Comparison of ENCODE assay signal across 1 cellular context in the genomic region with DNA sequence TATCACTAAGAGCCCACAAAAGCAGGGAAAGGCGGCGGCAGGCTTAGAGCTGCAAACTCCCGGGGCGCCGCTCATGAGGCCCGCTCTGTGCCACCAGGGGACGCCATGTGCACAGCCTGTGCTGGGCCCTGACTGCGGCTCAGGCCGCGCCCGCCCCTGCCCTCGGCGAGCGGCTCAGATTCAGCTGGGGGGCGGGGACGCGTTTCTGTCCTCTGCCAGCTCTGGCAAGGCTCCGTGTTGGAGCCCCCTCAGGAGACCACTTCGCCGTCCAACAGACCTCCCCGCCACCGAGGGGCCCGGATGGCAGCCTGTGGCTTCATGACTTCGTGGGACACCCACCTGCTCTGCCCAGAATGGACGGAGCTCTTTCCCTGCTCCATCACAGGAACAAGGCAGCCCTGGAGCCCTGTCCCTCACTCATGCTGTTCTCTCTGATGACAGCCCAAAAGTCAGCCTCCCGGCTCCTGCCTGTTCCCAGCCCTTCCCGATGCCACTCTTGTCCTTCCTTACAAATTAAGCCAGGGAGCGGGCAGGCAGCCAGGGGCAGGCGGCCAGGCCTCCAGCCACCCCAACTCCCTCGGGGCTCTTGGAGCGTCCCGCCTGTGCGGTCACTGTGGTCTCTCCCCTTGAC.
TF ChIP-seq lines count a peak whose summit lies in the region.

No MANE protein-coding gene starts in this region.

TF ChIP-seq in K562, 482 proteins besides CTCF, POLR2A, EP300 and RAD21 (continued from another document):
- TF ChIP-seq, protein P1, sequence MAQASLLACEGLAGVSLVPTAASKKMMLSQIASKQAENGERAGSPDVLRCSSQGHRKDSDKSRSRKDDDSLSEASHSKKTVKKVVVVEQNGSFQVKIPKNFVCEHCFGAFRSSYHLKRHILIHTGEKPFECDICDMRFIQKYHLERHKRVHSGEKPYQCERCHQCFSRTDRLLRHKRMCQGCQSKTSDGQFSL (CRISPR knock-in tag; IDR thresholded peaks at IDR 0.05): 0 out of 2 replicates have a peak, but pooled peaks have one; percentile 42
- TF ChIP-seq, protein P1 (tag; IDR thresholded peaks at IDR 0.05): no peak
- TF ChIP-seq ZNF589 (CRISPR knock-in tag; IDR thresholded peaks at IDR 0.05; ENCODE audit: low read depth) (no peak), XRCC3 (IDR thresholded peaks at IDR 0.05) (no peak), SIN3B (IDR thresholded peaks at IDR 0.05; ENCODE audit: low read depth) (no peak), CEBPB (tag; IDR thresholded peaks at IDR 0.05) (no peak), MEF2D (tag; conservative IDR thresholded peaks at IDR 0.05; ENCODE audit: low read depth) (no peak), ZBTB1 (CRISPR knock-in tag; IDR thresholded peaks at IDR 0.05; ENCODE audit: borderline replicate concordance, low read depth) (no peak), TOE1 (IDR thresholded peaks at IDR 0.05; ENCODE audit: borderline replicate concordance) (no peak), TOE1 (CRISPR knock-in tag; IDR thresholded peaks at IDR 0.05; ENCODE audit: borderline replicate concordance, low read depth) (no peak), NR2C1 (IDR thresholded peaks at IDR 0.05) (no peak), NR2C1 (tag; IDR thresholded peaks at IDR 0.05) (no peak), TCFL5 (CRISPR knock-in tag; conservative IDR thresholded peaks at IDR 0.05) (no peak), SLC30A9 (CRISPR knock-in tag; IDR thresholded peaks at IDR 0.05) (no peak), ZEB2 (IDR thresholded peaks at IDR 0.05) (no peak), KLF6 (CRISPR knock-in tag; IDR thresholded peaks at IDR 0.05; ENCODE audit: borderline replicate concordance) (no peak)
